1 cellular context compared by ENCODE assay signal in genomic region chr14:31418440-31418839, GRCh38.
TF ChIP-seq lines count a peak whose summit lies in the region.

No MANE protein-coding gene starts in this region.

TF ChIP-seq in HepG2, 621 proteins besides CTCF, POLR2A, EP300 and RAD21:
- no peak for TF ChIP-seq HOXA3 (CRISPR knock-in tag; IDR thresholded peaks at IDR 0.05)
- peak in 1 of 2 experiments; percentile 47; a peak in 1 of 4 replicates for TF ChIP-seq MAFK (conservative IDR thresholded peaks at IDR 0.05 in 1 of 2, IDR thresholded peaks at IDR 0.05 in 1 of 2; ENCODE audit: low read length in 2 of 2)
- TF ChIP-seq ZFP82 (CRISPR knock-in tag; IDR thresholded peaks at IDR 0.05; ENCODE audit: borderline replicate concordance): 0 out of 2 replicates have a peak, but pooled peaks have one; percentile 42
- no peak for TF ChIP-seq ARNT2 (CRISPR knock-in tag; IDR thresholded peaks at IDR 0.05; ENCODE audit: low read depth)
- TF ChIP-seq SMARCC2 (IDR thresholded peaks at IDR 0.05): peak; percentile 4; the same call in 1 of the 2 replicates
